33 cellular contexts compared by ENCODE assay signal in the genomic region with DNA sequence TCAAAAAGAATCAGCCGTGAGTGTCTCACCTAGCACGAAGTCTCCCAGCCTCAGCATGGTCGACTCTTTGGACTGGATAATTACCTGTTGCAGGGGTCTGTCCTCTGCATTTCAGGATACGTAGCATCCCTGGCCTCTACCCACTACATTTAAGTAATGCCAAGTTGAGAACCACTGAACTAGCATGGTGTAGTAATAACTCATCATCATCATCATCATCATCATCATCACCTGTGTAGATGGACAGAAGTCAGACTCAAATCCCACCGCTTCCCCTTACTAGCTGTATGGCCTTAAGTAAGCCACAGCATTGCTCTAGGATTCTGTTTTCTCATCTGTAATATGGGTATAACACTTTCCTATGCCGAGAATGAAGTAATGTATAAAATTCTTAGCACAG.
DNase-seq lines count a peak whose midpoint lies in the region; ATAC-seq, FAIRE-seq and TF ChIP-seq lines count a peak whose summit lies in the region.
"Had no signal": no experiment of that assay in that cellular context is flagged by ENCODE, and none has a peak within 500 bp of the region (broad histone marks: within the 10 kb centered on the region; RNA-seq: fewer than 3 reads in every experiment).

No MANE protein-coding gene starts in this region.

- DNase-seq in HepG2 (ENCODE audit: low spot score): no peak
- no peak for DNase-seq in right lobe of liver
- no peak for DNase-seq in H1 (ENCODE audit: low read depth in 1 of 2, low spot score in 2 of 2)
- no peak for DNase-seq in H4 (ENCODE audit: low spot score)
- no peak for DNase-seq in hepatic stellate cell (ENCODE audit: low spot score)
- DNase-seq: 8988T; ACHN; AML-193; BE2C; C1 segment of cervical spinal cord; Caco-2; Calu3; CD4-positive, alpha-beta memory T cell; CD4-positive, alpha-beta T cell; CD4-positive, CD25-positive, alpha-beta regulatory T cell; CD8-positive, alpha-beta memory T cell; CD8-positive, alpha-beta T cell; COR-L47; DMS 273 treated with DMSO at 0.1 percent for 48 hours; DMS153; DMS53; DMS79; DMS79 treated with DMSO at 0.1 percent for 48 hours; DND-41; EL had no signal

- no peak overlapping the region for H4K8ac ChIP-seq in H1 (ENCODE audit: extremely low read depth, insufficient read depth, low read length)

- H3K79me1 ChIP-seq in H1 (ENCODE audit: low read depth, low read length): no peaks in the 10 kb centered on the region

- no peak for FAIRE-seq in HepG2 (lab: Jason Lieb, UNC)
- no peak for FAIRE-seq in H1 (lab: Jason Lieb, UNC)
- FAIRE-seq: A204.1, A549, D721Med had no signal

- H4K20me1 ChIP-seq in HepG2 (ENCODE audit: insufficient read depth, low read length): no peaks in the 10 kb centered on the region
- H4K20me1 ChIP-seq in H1 (replicated peaks in 1 of 2; ENCODE audit: control insufficient read depth in 1 of 2, insufficient read depth in 2 of 2, low read length in 2 of 2): no peaks in the 10 kb centered on the region
- H4K20me1 ChIP-seq: BLaER1; BLaER1 treated with 17β-estradiol and CSF1 and Interleukin-3, amounts not matched to agents 10 nM and 100 nM had no signal

- H2BK15ac ChIP-seq in H1 (ENCODE audit: low read length): no peak overlapping the region

- H3K27me3 ChIP-seq in HepG2 (ENCODE audit: control insufficient read depth in 1 of 2, insufficient read depth in 2 of 2, low read length in 2 of 2) (peaks cover 0 to 21% of the 10 kb centered on the region in 2 experiments; a peak in 1 of 5 replicates), right lobe of liver (no peaks in the 10 kb centered on the region), H1 (replicated peaks in 1 of 4; ENCODE audit: control insufficient read depth in 3 of 4, extremely low read depth in 1 of 4, insufficient read depth in 3 of 4, low read length in 3 of 4) (no peaks in the 10 kb centered on the region)
- H3K27me3 ChIP-seq: BE2C; BLaER1; BLaER1 treated with 17β-estradiol and CSF1 and Interleukin-3, amounts not matched to agents 10 nM and 100 nM had no signal

- no peak overlapping the region for H3K18ac ChIP-seq in H1 (ENCODE audit: extremely low read depth, low read length)

- H3K79me2 ChIP-seq in HepG2 (ENCODE audit: insufficient read depth, low read length) (no peaks in the 10 kb centered on the region), H1 (ENCODE audit: control insufficient read depth in 1 of 2, insufficient read depth in 2 of 2, low read length in 2 of 2) (no peaks in the 10 kb centered on the region)

- H3K27ac ChIP-seq in HepG2 (ENCODE audit: extremely low read length, insufficient read depth, low read length): no peak overlapping the region
- H3K27ac ChIP-seq in right lobe of liver: no peak overlapping the region
- H3K27ac ChIP-seq in HEK293 (ENCODE audit: extremely low read depth, low read depth, low read length): no peak overlapping the region
- no peak overlapping the region for H3K27ac ChIP-seq in H1 (ENCODE audit: low read depth, low read length)
- H3K27ac ChIP-seq: 22Rv1; A549; BLaER1; BLaER1 treated with 17β-estradiol and CSF1 and Interleukin-3, amounts not matched to agents 10 nM and 100 nM; C4-2B had no signal

- no peaks in the 10 kb centered on the region; the same call in 1 of the 2 replicates for H3K23me2 ChIP-seq in H1 (ENCODE audit: low read depth, low read length)

- H3K56ac ChIP-seq in H1 (replicated peaks; ENCODE audit: insufficient read length, low read depth, low read length): no peak overlapping the region

- TF ChIP-seq EP300 in HepG2 (IDR thresholded peaks at IDR 0.05; ENCODE audit: low read depth in 2 of 2, low read length in 2 of 2) (no peak), HepG2 (CRISPR knock-in tag; IDR thresholded peaks at IDR 0.05; ENCODE audit: borderline replicate concordance) (no peak), H1 (IDR thresholded peaks at IDR 0.05; ENCODE audit: borderline replicate concordance in 1 of 2, low read depth in 2 of 2, low read length in 2 of 2) (no peak)

- no peak overlapping the region for H4K91ac ChIP-seq in H1 (replicated peaks; ENCODE audit: insufficient read length, low read length)

- no TSS peak for BruUV-seq in HepG2 (replicated peaks; lab: Mats Ljungman, UMichigan)

- TF ChIP-seq CTCF in HepG2 (CRISPR knock-in tag; IDR thresholded peaks at IDR 0.05) (no peak), right lobe of liver (IDR thresholded peaks at IDR 0.05) (no peak), HEK293 (tag by site-specific recombination; IDR thresholded peaks at IDR 0.05) (no peak), H1 (IDR thresholded peaks at IDR 0.05; ENCODE audit: control extremely low read depth in 1 of 3, insufficient read depth in 1 of 3, low read depth in 1 of 3, low read length in 3 of 3) (no peak)

- no peaks in the 10 kb centered on the region for H3K36me3 ChIP-seq in HepG2 (replicated peaks in 1 of 2; ENCODE audit: control insufficient read depth in 1 of 2, insufficient read depth in 2 of 2, low read length in 2 of 2)
- H3K36me3 ChIP-seq in right lobe of liver: no peaks in the 10 kb centered on the region
- no peaks in the 10 kb centered on the region for H3K36me3 ChIP-seq in HEK293 (ENCODE audit: control insufficient read depth in 2 of 2, insufficient read depth in 1 of 2, low read length in 2 of 2)
- no peaks in the 10 kb centered on the region for H3K36me3 ChIP-seq in H1 (ENCODE audit: control insufficient read depth in 2 of 4, insufficient read depth in 4 of 4, low read length in 3 of 4)
- H3K36me3 ChIP-seq: BE2C; BLaER1; BLaER1 treated with 17β-estradiol and CSF1 and Interleukin-3, amounts not matched to agents 10 nM and 100 nM had no signal

- H2BK12ac ChIP-seq in H1 (ENCODE audit: low read depth, low read length): 0 out of 2 replicates have a peak overlapping the region, but pooled peaks have one; percentile 17

- no peak overlapping the region for H4K5ac ChIP-seq in H1 (ENCODE audit: insufficient read length, low read depth, low read length)

- H2BK20ac ChIP-seq in H1 (ENCODE audit: low read length): no peak overlapping the region

- TF ChIP-seq POLR2A in HepG2 (IDR thresholded peaks at IDR 0.05; ENCODE audit: insufficient read depth in 1 of 2, low read depth in 2 of 2, low read length in 2 of 2) (no peak), right lobe of liver (IDR thresholded peaks at IDR 0.05) (no peak), H1 (IDR thresholded peaks at IDR 0.05; ENCODE audit: control extremely low read depth in 1 of 2, low read depth in 2 of 2, low read length in 2 of 2) (no peak)

- H2BK120ac ChIP-seq in H1 (replicated peaks; ENCODE audit: low read depth, low read length): no peak overlapping the region

- POLR2A ChIA-PET in HepG2 (lab: Yijun Ruan, JAX) (no interaction called here), HEK293 (lab: Yijun Ruan, JAX) (no interaction called here), H1 (lab: Charles Lee; ENCODE audit: partially characterized antibody) (no interaction called here)

- 8% methylated on average over 5 of the region's 6 CpGs for WGBS in HepG2 (ENCODE audit: low lambda C conversion rate)
- WGBS in right lobe of liver (ENCODE audit: insufficient coverage, low coverage, low lambda C conversion rate, missing lambda C conversion rate): 69% methylated on average over 5 of the region's 6 CpGs
- WGBS in H1 (ENCODE audit: extremely low coverage in 1 of 2, insufficient coverage in 1 of 2, insufficient read length in 1 of 2, insufficient replicate concordance in 2 of 2, low coverage in 1 of 2, low lambda C conversion rate in 2 of 2, missing lambda C conversion rate in 1 of 2), 2 experiments: 95% methylated on average over 6 of the region's 6 CpGs; no CpG with 5 or more reads in 1 of the 2 experiments

- no peak for TF ChIP-seq RAD21 in HepG2 (CRISPR knock-in tag; IDR thresholded peaks at IDR 0.05)
- no peak for TF ChIP-seq RAD21 in H1 (IDR thresholded peaks at IDR 0.05 in 1 of 2, conservative IDR thresholded peaks at IDR 0.05 in 1 of 2; ENCODE audit: low read depth in 2 of 2, low read length in 2 of 2)

- H2AK5ac ChIP-seq in H1 (ENCODE audit: low read depth, low read length): no peak overlapping the region

- no peak overlapping the region for H3K4me3 ChIP-seq in HepG2 (replicated peaks in 1 of 3; ENCODE audit: insufficient read depth in 1 of 3, low read depth in 2 of 3, low read length in 3 of 3)
- H3K4me3 ChIP-seq in right lobe of liver: no peak overlapping the region
- H3K4me3 ChIP-seq in HEK293 (ENCODE audit: low read depth, low read length): no peak overlapping the region
- no peak overlapping the region for H3K4me3 ChIP-seq in H1 (ENCODE audit: extremely low read depth in 1 of 4, insufficient read depth in 2 of 4, low read depth in 3 of 4, low read length in 4 of 4)
- H3K4me3 ChIP-seq: A549; BLaER1; BLaER1 treated with 17β-estradiol and CSF1 and Interleukin-3, amounts not matched to agents 10 nM and 100 nM had no signal

- no peak overlapping the region for H2AFZ ChIP-seq in HepG2 (ENCODE audit: low read length)
- H2AFZ ChIP-seq in H1 (ENCODE audit: low read length): no peak overlapping the region

- H3K4me2 ChIP-seq in HepG2 (ENCODE audit: low read depth, low read length): no peak overlapping the region
- no peak overlapping the region for H3K4me2 ChIP-seq in H1 (ENCODE audit: insufficient read depth in 1 of 2, low read depth in 2 of 2, low read length in 2 of 2)
- H3K4me2 ChIP-seq: A549; BLaER1; BLaER1 treated with 17β-estradiol and CSF1 and Interleukin-3, amounts not matched to agents 10 nM and 100 nM had no signal

- H3K9me3 ChIP-seq in HepG2 (ENCODE audit: low read length) (no peaks in the 10 kb centered on the region), right lobe of liver (no peaks in the 10 kb centered on the region), HEK293 (ENCODE audit: control insufficient read depth, insufficient read depth, low read depth, low read length) (no peaks in the 10 kb centered on the region), H1 (ENCODE audit: insufficient read depth in 2 of 2, low read depth in 1 of 2, low read length in 1 of 2) (no peaks in the 10 kb centered on the region)
- H3K9me3 ChIP-seq: A549; BE2C; BLaER1; BLaER1 treated with 17β-estradiol and CSF1 and Interleukin-3, amounts not matched to agents 10 nM and 100 nM; Caco-2 had no signal

- CTCF ChIA-PET in HepG2 (lab: Yijun Ruan, JAX; ENCODE audit: low intra/inter-chr PET ratio, low total read pairs) (no interaction called here), HEK293 (lab: Yijun Ruan, JAX) (no interaction called here), H1 (lab: Charles Lee; ENCODE audit: partially characterized antibody) (interaction anchor here (1.0 kb wide), 1 partner anchor 45 kb away, joined by 3 read pairs; no protein-coding TSS in a partner anchor)

- no peak overlapping the region for H3K23ac ChIP-seq in H1 (ENCODE audit: insufficient read length)

- H3K4ac ChIP-seq in H1 (replicated peaks; ENCODE audit: insufficient read length, low read depth, low read length): no peak overlapping the region

- ATAC-seq in HepG2 (no peak), right lobe of liver (no peak)
- ATAC-seq: A549; CD8-positive, alpha-beta T cell had no signal

- no peak overlapping the region for H3K14ac ChIP-seq in H1 (ENCODE audit: insufficient read length)

- H3K9ac ChIP-seq in HepG2 (ENCODE audit: insufficient read depth, low read depth, low read length) (no peak overlapping the region), H1 (replicated peaks in 1 of 4; ENCODE audit: extremely low read depth in 1 of 4, low read depth in 3 of 4, low read length in 3 of 4) (no peak overlapping the region)
- H3K9ac ChIP-seq: BLaER1; BLaER1 treated with 17β-estradiol and CSF1 and Interleukin-3, amounts not matched to agents 10 nM and 100 nM had no signal

- in situ Hi-C loops in HepG2 (cut with HindIII; ENCODE audit: extremely low pct_ligation_motif_present, low pct_unique_long_range_greater_than_20kb): no loop called here

- no peak overlapping the region for H2BK5ac ChIP-seq in H1 (ENCODE audit: low read depth, low read length)

- no peaks in the 10 kb centered on the region for H3K4me1 ChIP-seq in HepG2 (ENCODE audit: insufficient read depth, low read length)
- no peaks in the 10 kb centered on the region for H3K4me1 ChIP-seq in right lobe of liver
- H3K4me1 ChIP-seq in HEK293 (ENCODE audit: control insufficient read depth, insufficient read depth, low read length): no peaks in the 10 kb centered on the region
- H3K4me1 ChIP-seq in H1 (replicated peaks in 1 of 4; ENCODE audit: control insufficient read depth in 3 of 4, insufficient read depth in 4 of 4, low read length in 3 of 4): peaks cover 0 to 2% (median 0%) of the 10 kb centered on the region in 4 experiments; a peak in 2 of 7 replicates
- H3K4me1 ChIP-seq: A549; BE2C; BLaER1; BLaER1 treated with 17β-estradiol and CSF1 and Interleukin-3, amounts not matched to agents 10 nM and 100 nM; Caco-2 had no signal

- intact Hi-C loops in HepG2 (cut with micrococcal nuclease; ENCODE audit: unreplicated experiment) (no loop called here), right lobe of liver (cut with DNase I) (no loop called here)

Comparison
In these comparisons a context has a peak if more than half of its experiments do, and no peak if none do; other contexts are left out.
1. Of the 63 proteins assayed by ChIP-seq in both HepG2 and HEK293: peak only in HepG2: none; only in HEK293: ZNF513; in both: none; in neither: 62.